Comparison of ENCODE assay signal across 9 cellular contexts in the genomic region with DNA sequence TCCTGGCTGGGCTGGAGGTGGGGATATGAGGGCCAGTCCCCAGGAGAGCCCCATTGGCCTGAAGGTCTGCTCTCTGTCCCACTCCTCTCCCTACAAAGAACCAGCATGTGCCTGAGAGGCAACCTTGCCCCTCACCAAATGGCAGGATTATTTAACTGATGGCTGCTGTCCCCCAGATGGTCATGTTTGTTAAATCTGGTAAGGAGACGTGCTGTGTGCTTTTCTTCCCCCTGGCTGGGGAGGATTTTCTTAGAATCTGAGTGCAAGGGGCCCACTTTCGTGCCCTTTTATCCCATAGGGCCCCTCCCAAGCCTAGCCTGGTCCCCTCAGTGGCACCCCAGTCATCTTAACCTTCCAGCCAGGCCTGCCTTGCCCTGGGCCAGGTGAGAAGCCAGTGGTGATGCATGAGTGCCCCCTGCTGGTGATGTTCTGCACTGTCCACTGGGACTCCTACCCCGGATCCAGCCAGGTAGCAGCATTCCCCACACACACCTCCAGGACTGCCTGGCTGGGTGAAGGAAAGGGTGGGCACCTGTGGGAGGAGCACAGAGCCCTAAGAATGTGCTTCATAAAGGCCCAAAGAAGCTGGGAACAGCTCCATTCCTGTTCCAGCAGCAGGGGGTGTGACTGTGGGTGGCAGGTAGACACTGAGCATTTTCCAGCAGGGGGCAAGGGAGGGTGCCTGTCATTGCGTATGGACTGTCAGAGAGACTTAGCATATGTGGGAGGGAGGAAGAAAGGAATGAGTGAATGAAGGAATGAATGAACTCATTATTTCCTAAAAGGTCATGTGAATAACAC. TPM values are rescaled to one million over a fixed set of nuclear protein-coding genes. Genes with fewer than 3 reads are reported as not detected.
DNase-seq lines count a peak whose midpoint lies in the region; ATAC-seq, FAIRE-seq and TF ChIP-seq lines count a peak whose summit lies in the region.
"Had no signal": no experiment of that assay in that cellular context is flagged by ENCODE, and none has a peak within 500 bp of the region (broad histone marks: within the 10 kb centered on the region; RNA-seq: fewer than 3 reads in every experiment).

No MANE protein-coding gene starts in this region.

- in situ Hi-C loops in GM13977 (cut with MboI; ENCODE audit: low pct_unique_long_range_greater_than_20kb, low sequenced_read_pairs, unreplicated experiment), result no loop called here

- TF ChIP-seq RAD21 in A549 (conservative IDR thresholded peaks at IDR 0.05 in 1 of 2, IDR thresholded peaks at IDR 0.05 in 1 of 2), result peak; percentile 96 to 99

- peak; percentile 67 to 70 for DNase-seq in A549 (ENCODE audit: low read depth in 1 of 2, low spot score in 1 of 2)
- DNase-seq in GM13977 (ENCODE audit: low spot score), result peak; percentile 85
- peak; percentile 53 for DNase-seq in NCI-H2171 (lab: John Stamatoyannopoulos, UW)
- peak; percentile 88 for DNase-seq in activated CD4-positive, alpha-beta T cell treated with anti-CD3 and anti-CD28 coated beads, Interleukin-2, amount 50 U/mL, for 1 hour
- peak; percentile 51 to 81 (median 70) for DNase-seq in dorsolateral prefrontal cortex
- DNase-seq in lung microvascular endothelial cell (ENCODE audit: low read depth in 2 of 2), result peak; percentile 58 to 74
- peak; percentile 52 to 65 for DNase-seq in stimulated activated CD8-positive, alpha-beta memory T cell treated with anti-CD3 and anti-CD28 coated beads, Interleukin-15, amount 100 ng/mL, for 48 hours (ENCODE audit: low read depth in 2 of 2)

- peak; percentile 87 for TF ChIP-seq CTCF in A549 (IDR thresholded peaks at IDR 0.05)
- TF ChIP-seq CTCF in GM13977 (IDR thresholded peaks at IDR 0.05; ENCODE audit: extremely low read depth, insufficient read depth, missing control alignments), result peak; percentile 89
- peak; percentile 59 to 96 (median 89) for TF ChIP-seq CTCF in dorsolateral prefrontal cortex (IDR thresholded peaks at IDR 0.05 in 54 of 56, conservative IDR thresholded peaks at IDR 0.05 in 2 of 56; ENCODE audit: low read depth in 1 of 56, partially characterized antibody in 56 of 56)

- CTCF ChIA-PET in A549 (lab: Yijun Ruan, JAX), result interaction anchor here (0.6 to 7.2 kb wide), 51 partner anchors 8 to 426 kb away, joined by 3 to 134 read pairs (median 4); a partner anchor contains a TSS

- H3K9me3 ChIP-seq in A549, result peaks cover 7% of the 10 kb centered on the region

- H3K27ac ChIP-seq in A549, result peak overlapping the region; percentile 91 to 99
- H3K27ac ChIP-seq in dorsolateral prefrontal cortex, result no peak overlapping the region

- peaks cover 0 to 22% (median 0%) of the 10 kb centered on the region in 45 donors for H3K27me3 ChIP-seq in dorsolateral prefrontal cortex

- no peak for FAIRE-seq in A549 (lab: Jason Lieb, UNC)

- intact Hi-C loops in dorsolateral prefrontal cortex (cut with DNase I), result loop anchor here (1.0 kb wide), 2 partner anchors 140 to 141 kb away; no protein-coding TSS in a partner anchor

- TF ChIP-seq EP300 in A549 (IDR thresholded peaks at IDR 0.05), result no peak

- H3K4me3 ChIP-seq in A549, result no peak overlapping the region
- H3K4me3 ChIP-seq in dorsolateral prefrontal cortex, result no peak overlapping the region

- TF ChIP-seq POLR2A in A549 (IDR thresholded peaks at IDR 0.05; ENCODE audit: low read length), result no peak

- WGBS in A549 (ENCODE audit: missing lambda C conversion rate), result 41% methylated on average over 3 of the region's 4 CpGs

- H3K4me2 ChIP-seq in A549, result no peak overlapping the region

- ATAC-seq in A549, result peak; percentile 81 to 90
- no peak for ATAC-seq in GM21381 (IDR thresholded peaks at IDR 0.05; ENCODE audit: unreplicated experiment)

- H3K4me1 ChIP-seq in A549, result peaks cover 33% of the 10 kb centered on the region

- POLR2A ChIA-PET in A549 (lab: Yijun Ruan, JAX), result no interaction called here

TF ChIP-seq in A549, 52 proteins besides CTCF, POLR2A, EP300 and RAD21:
- TF ChIP-seq POLR2AphosphoS2 (conservative IDR thresholded peaks at IDR 0.05; ENCODE audit: low read length), result no peak
- TF ChIP-seq, protein P1, sequence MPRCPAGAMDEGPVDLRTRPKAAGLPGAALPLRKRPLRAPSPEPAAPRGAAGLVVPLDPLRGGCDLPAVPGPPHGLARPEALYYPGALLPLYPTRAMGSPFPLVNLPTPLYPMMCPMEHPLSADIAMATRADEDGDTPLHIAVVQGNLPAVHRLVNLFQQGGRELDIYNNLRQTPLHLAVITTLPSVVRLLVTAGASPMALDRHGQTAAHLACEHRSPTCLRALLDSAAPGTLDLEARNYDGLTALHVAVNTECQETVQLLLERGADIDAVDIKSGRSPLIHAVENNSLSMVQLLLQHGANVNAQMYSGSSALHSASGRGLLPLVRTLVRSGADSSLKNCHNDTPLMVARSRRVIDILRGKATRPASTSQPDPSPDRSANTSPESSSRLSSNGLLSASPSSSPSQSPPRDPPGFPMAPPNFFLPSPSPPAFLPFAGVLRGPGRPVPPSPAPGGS (IDR thresholded peaks at IDR 0.05), result no peak
- TF ChIP-seq JUNB (IDR thresholded peaks at IDR 0.05), result no peak
- TF ChIP-seq ZC3H11A (IDR thresholded peaks at IDR 0.05), result no peak
- peak; percentile 96 for TF ChIP-seq SMC3 (IDR thresholded peaks at IDR 0.05)
- TF ChIP-seq CHD2 (IDR thresholded peaks at IDR 0.05; ENCODE audit: low read length, partially characterized antibody), result no peak
- TF ChIP-seq, protein P2, sequence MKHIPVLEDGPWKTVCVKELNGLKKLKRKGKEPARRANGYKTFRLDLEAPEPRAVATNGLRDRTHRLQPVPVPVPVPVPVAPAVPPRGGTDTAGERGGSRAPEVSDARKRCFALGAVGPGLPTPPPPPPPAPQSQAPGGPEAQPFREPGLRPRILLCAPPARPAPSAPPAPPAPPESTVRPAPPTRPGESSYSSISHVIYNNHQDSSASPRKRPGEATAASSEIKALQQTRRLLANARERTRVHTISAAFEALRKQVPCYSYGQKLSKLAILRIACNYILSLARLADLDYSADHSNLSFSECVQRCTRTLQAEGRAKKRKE (CRISPR knock-in tag; IDR thresholded peaks at IDR 0.05; ENCODE audit: low read depth), result no peak
- TF ChIP-seq ZNF302 (CRISPR knock-in tag; IDR thresholded peaks at IDR 0.05), result no peak
- TF ChIP-seq, protein P3, sequence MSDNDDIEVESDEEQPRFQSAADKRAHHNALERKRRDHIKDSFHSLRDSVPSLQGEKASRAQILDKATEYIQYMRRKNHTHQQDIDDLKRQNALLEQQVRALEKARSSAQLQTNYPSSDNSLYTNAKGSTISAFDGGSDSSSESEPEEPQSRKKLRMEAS (IDR thresholded peaks at IDR 0.05), result 0 out of 2 replicates have a peak, but pooled peaks have one; percentile 39
- TF ChIP-seq CBX8 (IDR thresholded peaks at IDR 0.05), result no peak
- TF ChIP-seq RFX5 (IDR thresholded peaks at IDR 0.05), result no peak
- TF ChIP-seq HOXB5 (CRISPR knock-in tag; IDR thresholded peaks at IDR 0.05), result no peak
- no peak for TF ChIP-seq MAZ (IDR thresholded peaks at IDR 0.05; ENCODE audit: borderline replicate concordance, low read depth, low read length)
- no peak for TF ChIP-seq HEYL (CRISPR knock-in tag; IDR thresholded peaks at IDR 0.05)
- TF ChIP-seq JUN (IDR thresholded peaks at IDR 0.05), result no peak

RNA-seq across cellular contexts. Expression of a gene that starts 28.9 kb away (rescaled TPM):
- 1.2 and 2.0 TPM in 2 replicates for polyA plus RNA-seq in A549 (2011; rRNA removed)
- polyA plus RNA-seq in A549 (2012; cell fraction: cytosol; rRNA removed), result 2.3 and 3.2 TPM in 2 replicates
- polyA plus RNA-seq in A549 (2012; cell fraction: nucleus; rRNA removed), result 18.4 and 23.7 TPM in 2 replicates
- polyA plus RNA-seq in A549 (2017; fragmentation: RNase III; extraction: RNeasy Plus Mini Kit Qiagen cat#74134 plus additional on column Dnase treatment), result 1.7 to 1.8 TPM (median 1.7 TPM) in 3 replicates
- 0.73 and 0.95 TPM in 2 replicates for polyA minus RNA-seq in A549 (2011; rRNA and poly(A)+ RNA removed)
- 10 to 100 TPM in 24 of 120 experiments, 1 to 10 TPM in 96; 1.9 to 15.8 (median 7.0) TPM for total RNA-seq in dorsolateral prefrontal cortex
- 89.8 and 137 TPM in 2 replicates for total RNA-seq in lung microvascular endothelial cell

RNA-seq across cellular contexts. Expression of a gene that starts 30.0 kb away (rescaled TPM):
- 0.94 and 1.0 TPM in 2 replicates for polyA plus RNA-seq in A549 (2011; rRNA removed)
- polyA plus RNA-seq in A549 (2012; cell fraction: cytosol; rRNA removed), result 2.0 and 3.1 TPM in 2 replicates
- polyA plus RNA-seq in A549 (2012; cell fraction: nucleus; rRNA removed), result 11.0 and 14.5 TPM in 2 replicates
- polyA plus RNA-seq in A549 (2017; fragmentation: RNase III; extraction: RNeasy Plus Mini Kit Qiagen cat#74134 plus additional on column Dnase treatment), result 7.5 to 9.6 TPM (median 8.1 TPM) in 3 replicates
- 1.2 and 1.7 TPM in 2 replicates for polyA minus RNA-seq in A549 (2011; rRNA and poly(A)+ RNA removed)
- 10 to 100 TPM; 22.8 to 99.1 (median 67.0) TPM for total RNA-seq in dorsolateral prefrontal cortex
- under 0.01 TPM in 1 of 2 replicates, not detected in the other for total RNA-seq in lung microvascular endothelial cell
- total RNA-seq: subcutaneous adipose tissue had no signal

Comparison
In these comparisons a context has a peak if more than half of its experiments do, and no peak if none do; other contexts are left out.
1. H3K27ac ChIP-seq: peak in A549 (2 of 2); none in dorsolateral prefrontal cortex (0 of 59).
2. RNA of a gene that starts 30.0 kb away (total RNA-seq): 22.8 to 99.1 TPM in dorsolateral prefrontal cortex; under 0.01 TPM in lung microvascular endothelial cell; every median in the first group is over 10 times any median in the second.
3. Peak in every context shown above with its lines, with median percentiles within 50 percentile points of each other: DNase-seq and CTCF ChIP-seq.